Comparison of ENCODE assay signal across 1 cellular context in the genomic region with DNA sequence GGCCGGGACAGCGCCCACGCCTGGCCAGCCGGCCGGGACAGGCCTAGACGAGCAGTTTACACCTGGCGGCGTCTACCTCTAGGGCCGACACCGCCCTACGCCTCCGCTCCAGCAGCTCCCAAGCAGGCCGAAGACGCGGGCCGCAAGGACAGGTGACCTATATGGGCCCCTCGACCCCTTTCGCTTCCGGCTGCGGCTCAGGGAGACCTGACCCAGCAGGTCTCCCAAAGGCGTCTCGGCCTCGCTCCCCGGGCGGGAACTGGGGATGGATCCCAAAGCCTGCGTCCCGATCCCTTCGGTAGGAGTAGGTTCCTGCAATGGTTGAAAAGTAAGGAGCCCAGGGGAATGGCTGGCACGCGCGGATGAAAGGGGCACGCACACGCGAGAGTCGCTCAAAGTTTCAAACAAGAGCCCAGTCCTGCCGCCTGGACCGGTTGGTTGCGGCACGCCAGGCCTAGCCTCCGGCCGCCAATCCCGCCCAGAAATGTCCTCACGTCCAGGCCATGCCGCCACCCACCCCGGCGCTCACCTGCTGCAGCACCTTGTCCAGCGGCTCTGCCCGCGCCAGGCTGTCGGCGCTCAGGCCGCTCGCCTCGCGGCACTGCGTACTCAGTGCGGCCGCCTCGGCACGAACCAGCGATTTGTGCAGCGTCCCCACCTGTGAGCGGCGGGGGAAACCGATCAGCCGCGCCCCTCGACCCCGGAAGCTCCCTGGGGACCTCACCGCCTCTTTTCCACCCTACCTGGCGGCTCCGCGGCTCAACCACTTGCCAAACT.
A peak's percentile ranks its signal among the peaks of the same experiment; 100 is the strongest.
TF ChIP-seq lines count a peak whose summit lies in the region.

No MANE protein-coding gene starts in this region.

TF ChIP-seq in HEK293, 187 proteins besides CTCF, POLR2A, EP300 and RAD21 (continued from another document and continues in another):
- TF ChIP-seq ZNF777 (tag by site-specific recombination; IDR thresholded peaks at IDR 0.05; ENCODE audit: borderline replicate concordance) (peak; percentile 70; the same call in 1 of the 2 replicates), ZNF423 (tag by site-specific recombination; IDR thresholded peaks at IDR 0.05) (0 out of 2 replicates have a peak, but pooled peaks have one; percentile 17), ZNF776 (tag by site-specific recombination; IDR thresholded peaks at IDR 0.05; ENCODE audit: borderline replicate concordance) (no peak), GLIS1 (tag by site-specific recombination; IDR thresholded peaks at IDR 0.05) (no peak), FEZF1 (tag by site-specific recombination; IDR thresholded peaks at IDR 0.05) (no peak), ZNF157 (tag by site-specific recombination; IDR thresholded peaks at IDR 0.05) (no peak), ZNF354C (tag by site-specific recombination; IDR thresholded peaks at IDR 0.05; ENCODE audit: borderline replicate concordance, low read depth) (no peak), YY1 (tag by site-specific recombination; IDR thresholded peaks at IDR 0.05) (no peak), ZNF302 (tag by site-specific recombination; IDR thresholded peaks at IDR 0.05; ENCODE audit: low read depth) (no peak), TRIM28 (IDR thresholded peaks at IDR 0.05; ENCODE audit: borderline replicate concordance, low read length) (no peak), EGR2 (tag by site-specific recombination; IDR thresholded peaks at IDR 0.05; ENCODE audit: low read depth) (peak; percentile 52; the same call in 1 of the 2 replicates), HOXA7 (CRISPR knock-in tag; IDR thresholded peaks at IDR 0.05; ENCODE audit: borderline replicate concordance) (no peak), OVOL3 (tag by site-specific recombination; IDR thresholded peaks at IDR 0.05) (no peak), ZNF791 (tag by site-specific recombination; IDR thresholded peaks at IDR 0.05) (no peak), ZNF175 (tag by site-specific recombination; IDR thresholded peaks at IDR 0.05) (no peak), HOXC10 (CRISPR knock-in tag; IDR thresholded peaks at IDR 0.05) (no peak), ZBTB1 (tag by site-specific recombination; IDR thresholded peaks at IDR 0.05) (no peak), IKZF3 (tag by site-specific recombination; IDR thresholded peaks at IDR 0.05) (0 out of 2 replicates have a peak, but pooled peaks have one; percentile 23), YY2 (tag by site-specific recombination; IDR thresholded peaks at IDR 0.05) (no peak), ZNF76 (tag by site-specific recombination; IDR thresholded peaks at IDR 0.05; ENCODE audit: borderline replicate concordance, low read depth) (no peak), SCRT1 (tag by site-specific recombination; IDR thresholded peaks at IDR 0.05; ENCODE audit: borderline replicate concordance) (no peak; the same call in 1 of the 2 replicates), ZSCAN16 (tag by site-specific recombination; IDR thresholded peaks at IDR 0.05) (no peak), KLF1 (tag by site-specific recombination; IDR thresholded peaks at IDR 0.05) (no peak; the same call in 1 of the 2 replicates), ZNF561 (tag by site-specific recombination; IDR thresholded peaks at IDR 0.05; ENCODE audit: borderline replicate concordance) (peak; percentile 35; the same call in 1 of the 2 replicates), ZNF837 (tag by site-specific recombination; IDR thresholded peaks at IDR 0.05) (no peak), ZNF404 (tag by site-specific recombination; IDR thresholded peaks at IDR 0.05) (no peak), ZNF274 (IDR thresholded peaks at IDR 0.05; ENCODE audit: low read length) (no peak), ZNF274 (tag by site-specific recombination; IDR thresholded peaks at IDR 0.05; ENCODE audit: borderline replicate concordance) (no peak), MEIS1 (CRISPR knock-in tag; IDR thresholded peaks at IDR 0.05; ENCODE audit: borderline replicate concordance) (no peak), ZFHX2 (tag by site-specific recombination; conservative IDR thresholded peaks at IDR 0.05) (peak; percentile 71), HOXD13 (CRISPR knock-in tag; IDR thresholded peaks at IDR 0.05; ENCODE audit: borderline replicate concordance) (no peak), ZNF174 (tag by site-specific recombination; IDR thresholded peaks at IDR 0.05) (no peak), ZIC2 (tag by site-specific recombination; IDR thresholded peaks at IDR 0.05) (no peak), ZNF223 (tag by site-specific recombination; IDR thresholded peaks at IDR 0.05) (no peak), ZNF202 (tag by site-specific recombination; IDR thresholded peaks at IDR 0.05; ENCODE audit: borderline replicate concordance) (no peak), OSR2 (tag by site-specific recombination; IDR thresholded peaks at IDR 0.05) (no peak), ZNF660 (tag by site-specific recombination; IDR thresholded peaks at IDR 0.05) (no peak), ZNF596 (tag by site-specific recombination; IDR thresholded peaks at IDR 0.05) (no peak), MZF1 (tag by site-specific recombination; IDR thresholded peaks at IDR 0.05; ENCODE audit: borderline replicate concordance) (no peak)
- TF ChIP-seq, protein P1, sequence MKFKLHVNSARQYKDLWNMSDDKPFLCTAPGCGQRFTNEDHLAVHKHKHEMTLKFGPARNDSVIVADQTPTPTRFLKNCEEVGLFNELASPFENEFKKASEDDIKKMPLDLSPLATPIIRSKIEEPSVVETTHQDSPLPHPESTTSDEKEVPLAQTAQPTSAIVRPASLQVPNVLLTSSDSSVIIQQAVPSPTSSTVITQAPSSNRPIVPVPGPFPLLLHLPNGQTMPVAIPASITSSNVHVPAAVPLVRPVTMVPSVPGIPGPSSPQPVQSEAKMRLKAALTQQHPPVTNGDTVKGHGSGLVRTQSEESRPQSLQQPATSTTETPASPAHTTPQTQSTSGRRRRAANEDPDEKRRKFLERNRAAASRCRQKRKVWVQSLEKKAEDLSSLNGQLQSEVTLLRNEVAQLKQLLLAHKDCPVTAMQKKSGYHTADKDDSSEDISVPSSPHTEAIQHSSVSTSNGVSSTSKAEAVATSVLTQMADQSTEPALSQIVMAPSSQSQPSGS (tag by site-specific recombination; IDR thresholded peaks at IDR 0.05; ENCODE audit: low read depth): no peak
- TF ChIP-seq, protein P2, sequence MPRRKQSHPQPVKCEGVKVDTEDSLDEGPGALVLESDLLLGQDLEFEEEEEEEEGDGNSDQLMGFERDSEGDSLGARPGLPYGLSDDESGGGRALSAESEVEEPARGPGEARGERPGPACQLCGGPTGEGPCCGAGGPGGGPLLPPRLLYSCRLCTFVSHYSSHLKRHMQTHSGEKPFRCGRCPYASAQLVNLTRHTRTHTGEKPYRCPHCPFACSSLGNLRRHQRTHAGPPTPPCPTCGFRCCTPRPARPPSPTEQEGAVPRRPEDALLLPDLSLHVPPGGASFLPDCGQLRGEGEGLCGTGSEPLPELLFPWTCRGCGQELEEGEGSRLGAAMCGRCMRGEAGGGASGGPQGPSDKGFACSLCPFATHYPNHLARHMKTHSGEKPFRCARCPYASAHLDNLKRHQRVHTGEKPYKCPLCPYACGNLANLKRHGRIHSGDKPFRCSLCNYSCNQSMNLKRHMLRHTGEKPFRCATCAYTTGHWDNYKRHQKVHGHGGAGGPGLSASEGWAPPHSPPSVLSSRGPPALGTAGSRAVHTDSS (tag by site-specific recombination; IDR thresholded peaks at IDR 0.05): no peak
- TF ChIP-seq, protein P3, sequence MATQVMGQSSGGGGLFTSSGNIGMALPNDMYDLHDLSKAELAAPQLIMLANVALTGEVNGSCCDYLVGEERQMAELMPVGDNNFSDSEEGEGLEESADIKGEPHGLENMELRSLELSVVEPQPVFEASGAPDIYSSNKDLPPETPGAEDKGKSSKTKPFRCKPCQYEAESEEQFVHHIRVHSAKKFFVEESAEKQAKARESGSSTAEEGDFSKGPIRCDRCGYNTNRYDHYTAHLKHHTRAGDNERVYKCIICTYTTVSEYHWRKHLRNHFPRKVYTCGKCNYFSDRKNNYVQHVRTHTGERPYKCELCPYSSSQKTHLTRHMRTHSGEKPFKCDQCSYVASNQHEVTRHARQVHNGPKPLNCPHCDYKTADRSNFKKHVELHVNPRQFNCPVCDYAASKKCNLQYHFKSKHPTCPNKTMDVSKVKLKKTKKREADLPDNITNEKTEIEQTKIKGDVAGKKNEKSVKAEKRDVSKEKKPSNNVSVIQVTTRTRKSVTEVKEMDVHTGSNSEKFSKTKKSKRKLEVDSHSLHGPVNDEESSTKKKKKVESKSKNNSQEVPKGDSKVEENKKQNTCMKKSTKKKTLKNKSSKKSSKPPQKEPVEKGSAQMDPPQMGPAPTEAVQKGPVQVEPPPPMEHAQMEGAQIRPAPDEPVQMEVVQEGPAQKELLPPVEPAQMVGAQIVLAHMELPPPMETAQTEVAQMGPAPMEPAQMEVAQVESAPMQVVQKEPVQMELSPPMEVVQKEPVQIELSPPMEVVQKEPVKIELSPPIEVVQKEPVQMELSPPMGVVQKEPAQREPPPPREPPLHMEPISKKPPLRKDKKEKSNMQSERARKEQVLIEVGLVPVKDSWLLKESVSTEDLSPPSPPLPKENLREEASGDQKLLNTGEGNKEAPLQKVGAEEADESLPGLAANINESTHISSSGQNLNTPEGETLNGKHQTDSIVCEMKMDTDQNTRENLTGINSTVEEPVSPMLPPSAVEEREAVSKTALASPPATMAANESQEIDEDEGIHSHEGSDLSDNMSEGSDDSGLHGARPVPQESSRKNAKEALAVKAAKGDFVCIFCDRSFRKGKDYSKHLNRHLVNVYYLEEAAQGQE (tag by site-specific recombination; IDR thresholded peaks at IDR 0.05): no peak
- TF ChIP-seq, protein P4, sequence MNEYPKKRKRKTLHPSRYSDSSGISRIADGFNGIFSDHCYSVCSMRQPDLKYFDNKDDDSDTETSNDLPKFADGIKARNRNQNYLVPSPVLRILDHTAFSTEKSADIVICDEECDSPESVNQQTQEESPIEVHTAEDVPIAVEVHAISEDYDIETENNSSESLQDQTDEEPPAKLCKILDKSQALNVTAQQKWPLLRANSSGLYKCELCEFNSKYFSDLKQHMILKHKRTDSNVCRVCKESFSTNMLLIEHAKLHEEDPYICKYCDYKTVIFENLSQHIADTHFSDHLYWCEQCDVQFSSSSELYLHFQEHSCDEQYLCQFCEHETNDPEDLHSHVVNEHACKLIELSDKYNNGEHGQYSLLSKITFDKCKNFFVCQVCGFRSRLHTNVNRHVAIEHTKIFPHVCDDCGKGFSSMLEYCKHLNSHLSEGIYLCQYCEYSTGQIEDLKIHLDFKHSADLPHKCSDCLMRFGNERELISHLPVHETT (tag by site-specific recombination; IDR thresholded peaks at IDR 0.05): no peak
- TF ChIP-seq, protein P5, sequence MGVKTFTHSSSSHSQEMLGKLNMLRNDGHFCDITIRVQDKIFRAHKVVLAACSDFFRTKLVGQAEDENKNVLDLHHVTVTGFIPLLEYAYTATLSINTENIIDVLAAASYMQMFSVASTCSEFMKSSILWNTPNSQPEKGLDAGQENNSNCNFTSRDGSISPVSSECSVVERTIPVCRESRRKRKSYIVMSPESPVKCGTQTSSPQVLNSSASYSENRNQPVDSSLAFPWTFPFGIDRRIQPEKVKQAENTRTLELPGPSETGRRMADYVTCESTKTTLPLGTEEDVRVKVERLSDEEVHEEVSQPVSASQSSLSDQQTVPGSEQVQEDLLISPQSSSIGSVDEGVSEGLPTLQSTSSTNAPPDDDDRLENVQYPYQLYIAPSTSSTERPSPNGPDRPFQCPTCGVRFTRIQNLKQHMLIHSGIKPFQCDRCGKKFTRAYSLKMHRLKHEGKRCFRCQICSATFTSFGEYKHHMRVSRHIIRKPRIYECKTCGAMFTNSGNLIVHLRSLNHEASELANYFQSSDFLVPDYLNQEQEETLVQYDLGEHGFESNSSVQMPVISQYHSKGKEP (tag by site-specific recombination; IDR thresholded peaks at IDR 0.05): no peak
- TF ChIP-seq, protein P6, sequence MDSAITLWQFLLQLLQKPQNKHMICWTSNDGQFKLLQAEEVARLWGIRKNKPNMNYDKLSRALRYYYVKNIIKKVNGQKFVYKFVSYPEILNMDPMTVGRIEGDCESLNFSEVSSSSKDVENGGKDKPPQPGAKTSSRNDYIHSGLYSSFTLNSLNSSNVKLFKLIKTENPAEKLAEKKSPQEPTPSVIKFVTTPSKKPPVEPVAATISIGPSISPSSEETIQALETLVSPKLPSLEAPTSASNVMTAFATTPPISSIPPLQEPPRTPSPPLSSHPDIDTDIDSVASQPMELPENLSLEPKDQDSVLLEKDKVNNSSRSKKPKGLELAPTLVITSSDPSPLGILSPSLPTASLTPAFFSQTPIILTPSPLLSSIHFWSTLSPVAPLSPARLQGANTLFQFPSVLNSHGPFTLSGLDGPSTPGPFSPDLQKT (IDR thresholded peaks at IDR 0.05; ENCODE audit: borderline replicate concordance, low read depth, low read length): no peak
- TF ChIP-seq, protein P7, sequence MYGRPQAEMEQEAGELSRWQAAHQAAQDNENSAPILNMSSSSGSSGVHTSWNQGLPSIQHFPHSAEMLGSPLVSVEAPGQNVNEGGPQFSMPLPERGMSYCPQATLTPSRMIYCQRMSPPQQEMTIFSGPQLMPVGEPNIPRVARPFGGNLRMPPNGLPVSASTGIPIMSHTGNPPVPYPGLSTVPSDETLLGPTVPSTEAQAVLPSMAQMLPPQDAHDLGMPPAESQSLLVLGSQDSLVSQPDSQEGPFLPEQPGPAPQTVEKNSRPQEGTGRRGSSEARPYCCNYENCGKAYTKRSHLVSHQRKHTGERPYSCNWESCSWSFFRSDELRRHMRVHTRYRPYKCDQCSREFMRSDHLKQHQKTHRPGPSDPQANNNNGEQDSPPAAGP (tag by site-specific recombination; IDR thresholded peaks at IDR 0.05): no peak
- TF ChIP-seq, protein P8, sequence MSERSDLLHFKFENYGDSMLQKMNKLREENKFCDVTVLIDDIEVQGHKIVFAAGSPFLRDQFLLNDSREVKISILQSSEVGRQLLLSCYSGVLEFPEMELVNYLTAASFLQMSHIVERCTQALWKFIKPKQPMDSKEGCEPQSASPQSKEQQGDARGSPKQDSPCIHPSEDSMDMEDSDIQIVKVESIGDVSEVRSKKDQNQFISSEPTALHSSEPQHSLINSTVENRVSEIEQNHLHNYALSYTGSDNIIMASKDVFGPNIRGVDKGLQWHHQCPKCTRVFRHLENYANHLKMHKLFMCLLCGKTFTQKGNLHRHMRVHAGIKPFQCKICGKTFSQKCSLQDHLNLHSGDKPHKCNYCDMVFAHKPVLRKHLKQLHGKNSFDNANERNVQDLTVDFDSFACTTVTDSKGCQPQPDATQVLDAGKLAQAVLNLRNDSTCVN (tag by site-specific recombination; optimal IDR thresholded peaks at IDR 0.05): peak; percentile 73
- TF ChIP-seq, protein P9, sequence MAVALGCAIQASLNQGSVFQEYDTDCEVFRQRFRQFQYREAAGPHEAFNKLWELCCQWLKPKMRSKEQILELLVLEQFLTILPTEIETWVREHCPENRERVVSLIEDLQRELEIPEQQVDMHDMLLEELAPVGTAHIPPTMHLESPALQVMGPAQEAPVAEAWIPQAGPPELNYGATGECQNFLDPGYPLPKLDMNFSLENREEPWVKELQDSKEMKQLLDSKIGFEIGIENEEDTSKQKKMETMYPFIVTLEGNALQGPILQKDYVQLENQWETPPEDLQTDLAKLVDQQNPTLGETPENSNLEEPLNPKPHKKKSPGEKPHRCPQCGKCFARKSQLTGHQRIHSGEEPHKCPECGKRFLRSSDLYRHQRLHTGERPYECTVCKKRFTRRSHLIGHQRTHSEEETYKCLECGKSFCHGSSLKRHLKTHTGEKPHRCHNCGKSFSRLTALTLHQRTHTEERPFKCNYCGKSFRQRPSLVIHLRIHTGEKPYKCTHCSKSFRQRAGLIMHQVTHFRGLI (tag by site-specific recombination; IDR thresholded peaks at IDR 0.05): no peak; the same call in 1 of the 2 replicates
- TF ChIP-seq, protein P10, sequence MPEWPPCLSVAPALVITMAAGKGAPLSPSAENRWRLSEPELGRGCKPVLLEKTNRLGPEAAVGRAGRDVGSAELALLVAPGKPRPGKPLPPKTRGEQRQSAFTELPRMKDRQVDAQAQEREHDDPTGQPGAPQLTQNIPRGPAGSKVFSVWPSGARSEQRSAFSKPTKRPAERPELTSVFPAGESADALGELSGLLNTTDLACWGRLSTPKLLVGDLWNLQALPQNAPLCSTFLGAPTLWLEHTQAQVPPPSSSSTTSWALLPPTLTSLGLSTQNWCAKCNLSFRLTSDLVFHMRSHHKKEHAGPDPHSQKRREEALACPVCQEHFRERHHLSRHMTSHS (tag by site-specific recombination; IDR thresholded peaks at IDR 0.05): no peak
